ENCODE assay signal across 23 cellular contexts in the genomic region with DNA sequence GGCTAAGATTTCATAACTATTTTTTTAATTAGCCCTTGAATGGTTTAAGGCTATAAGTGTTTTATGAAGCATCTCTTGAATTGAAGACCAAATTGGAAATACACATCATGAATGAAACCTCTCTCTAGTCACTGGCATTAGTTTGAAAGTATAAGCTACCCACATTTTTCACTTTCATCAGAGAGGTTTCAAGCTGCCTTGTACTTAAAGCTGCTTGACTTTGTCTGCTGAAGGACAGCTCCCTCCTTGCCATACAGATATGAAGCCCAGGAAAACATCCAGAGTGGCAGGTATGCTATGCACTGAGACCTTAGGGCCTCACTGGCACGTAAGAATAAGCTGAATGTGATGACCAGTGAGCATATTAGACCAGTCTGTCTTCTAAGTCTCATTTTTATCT.
"Had no signal": no experiment of that assay in that cellular context is flagged by ENCODE, and none has a peak within 500 bp of the region (broad histone marks: within the 10 kb centered on the region; RNA-seq: fewer than 3 reads in every experiment).

No MANE protein-coding gene starts in this region.

- FAIRE-seq: endothelial cell of umbilical vein, islet of Langerhans, keratinocyte had no signal

- H3K9me3 Mint-ChIP-seq: dendritic cell treated with granulocyte-macrophage colony-stimulating factor and Interleukin-4, amounts not matched to agents 40 ng/mL and 50 ng/mL, for 4 days had no signal

- H3K27ac ChIP-seq: colonic mucosa, esophagus muscularis mucosa, foreskin keratinocyte, gastroesophageal sphincter, heart right ventricle, left lung, lower lobe of right lung had no signal

- H3K4me1 Mint-ChIP-seq: naive B cell; naive thymus-derived CD8-positive, alpha-beta T cell had no signal

- H3K27me3 ChIP-seq: colonic mucosa, esophagus muscularis mucosa, gastroesophageal sphincter, heart right ventricle had no signal

- H3K36me3 ChIP-seq: colonic mucosa, esophagus muscularis mucosa, gastroesophageal sphincter, heart right ventricle, left lung, lower lobe of right lung had no signal

- ATAC-seq: foreskin keratinocyte; gastroesophageal sphincter; heart right ventricle; left cardiac atrium; left lung; left ventricle myocardium superior; lower lobe of right lung; mucosa of descending colon; naive thymus-derived CD8-positive, alpha-beta T cell had no signal

- H3K27ac Mint-ChIP-seq: dendritic cell treated with granulocyte-macrophage colony-stimulating factor and Interleukin-4, amounts not matched to agents 40 ng/mL and 50 ng/mL, for 4 days; mesothelial cell of epicardium; naive B cell; naive thymus-derived CD8-positive, alpha-beta T cell had no signal

- DNase-seq: colonic mucosa; cortex of kidney; effector CD4-positive, alpha-beta T cell; effector memory CD4-positive, alpha-beta T cell; foreskin keratinocyte; head of caudate nucleus; heart right ventricle; hippocampal formation; left cardiac atrium; left lung; left ventricle myocardium superior; lower lobe of right lung; mesenchymal stem cell; mucosa of descending colon; naive B cell; naive thymus-derived CD8-positive, alpha-beta T cell had no signal

- H3K4me1 ChIP-seq: colonic mucosa, esophagus muscularis mucosa, foreskin keratinocyte, gastroesophageal sphincter, heart right ventricle, left lung, lower lobe of right lung had no signal

- H3K4me3 Mint-ChIP-seq: dendritic cell treated with granulocyte-macrophage colony-stimulating factor and Interleukin-4, amounts not matched to agents 40 ng/mL and 50 ng/mL, for 4 days; mesothelial cell of epicardium; naive B cell; naive thymus-derived CD8-positive, alpha-beta T cell had no signal

- H3K9me3 ChIP-seq: colonic mucosa, esophagus muscularis mucosa, gastroesophageal sphincter, lower lobe of right lung, mucosa of descending colon had no signal

- H3K4me3 ChIP-seq: colonic mucosa, esophagus muscularis mucosa, gastroesophageal sphincter, heart right ventricle, left lung, lower lobe of right lung, mucosa of descending colon had no signal
